Comparison of ENCODE assay signal across 16 cellular contexts in genomic region chr2:54609241-54609640, GRCh38.
DNase-seq lines count a peak whose midpoint lies in the region; ATAC-seq, FAIRE-seq and TF ChIP-seq lines count a peak whose summit lies in the region.
"Had no signal": no experiment of that assay in that cellular context is flagged by ENCODE, and none has a peak within 500 bp of the region (broad histone marks: within the 10 kb centered on the region; RNA-seq: fewer than 3 reads in every experiment).

No MANE protein-coding gene starts in this region.

- DNase-seq in A549 (ENCODE audit: low read depth in 1 of 2, low spot score in 1 of 2) (no peak), T-helper 17 cell (no peak), NCI-H2107 (lab: John Stamatoyannopoulos, UW) (no peak), EL (no peak)
- DNase-seq in naive thymus-derived CD4-positive, alpha-beta T cell, result no peak
- DNase-seq: GOT3, HFFc6, NCI-H1436, NCI-H345, NCI-H69 had no signal

- ATAC-seq in A549, result no peak
- ATAC-seq in T-helper 17 cell, result no peak
- no peak for ATAC-seq in naive thymus-derived CD4-positive, alpha-beta T cell
- no peak for ATAC-seq in HG02885 (IDR thresholded peaks at IDR 0.05; ENCODE audit: poor library complexity, unreplicated experiment)
- ATAC-seq: K562 had no signal

- H3K27ac ChIP-seq in A549 (peak overlapping the region in 1 of 2 experiments; percentile 12; a peak in 1 of 6 replicates), BLaER1 (no peak overlapping the region)
- no peak overlapping the region for H3K27ac ChIP-seq in naive thymus-derived CD4-positive, alpha-beta T cell (ENCODE audit: low read depth, low read length)
- H3K27ac ChIP-seq: HL-60, RWPE1, SJSA1 had no signal

- H3K36me3 Mint-ChIP-seq in T-helper 17 cell (ENCODE audit: low read depth), result no peaks in the 10 kb centered on the region
- H3K36me3 Mint-ChIP-seq in naive thymus-derived CD4-positive, alpha-beta T cell, result peaks cover 0 to 32% (median 20%) of the 10 kb centered on the region in 5 donors

- TF ChIP-seq RAD21 in A549 (conservative IDR thresholded peaks at IDR 0.05 in 1 of 2, IDR thresholded peaks at IDR 0.05 in 1 of 2), result no peak

- no peak overlapping the region for H3K27ac Mint-ChIP-seq in T-helper 17 cell
- peak overlapping the region in 6 of 9 donors; percentile 15 to 72 (median 59) for H3K27ac Mint-ChIP-seq in naive thymus-derived CD4-positive, alpha-beta T cell

- H3K4me3 ChIP-seq in A549 (no peak overlapping the region), BLaER1 (no peak overlapping the region)
- no peak overlapping the region for H3K4me3 ChIP-seq in naive thymus-derived CD4-positive, alpha-beta T cell (ENCODE audit: low read length)
- H3K4me3 ChIP-seq: K562, SJSA1 had no signal

- no peaks in the 10 kb centered on the region for H3K9me3 ChIP-seq in A549
- peaks cover 3% of the 10 kb centered on the region; the same call in 1 of the 2 replicates for H3K9me3 ChIP-seq in BLaER1
- H3K9me3 ChIP-seq in T-helper 17 cell (ENCODE audit: control insufficient read depth, low read length, poor library complexity, severe bottlenecking), result no peaks in the 10 kb centered on the region
- H3K9me3 ChIP-seq in naive thymus-derived CD4-positive, alpha-beta T cell (ENCODE audit: control insufficient read depth in 2 of 3, low read length in 3 of 3), result no peaks in the 10 kb centered on the region
- H3K9me3 ChIP-seq: SJSA1 had no signal

- intact Hi-C loops in naive thymus-derived CD4-positive, alpha-beta T cell (cut with micrococcal nuclease), result no loop called here

- no peaks in the 10 kb centered on the region for H3K27me3 ChIP-seq in BLaER1
- no peaks in the 10 kb centered on the region for H3K27me3 ChIP-seq in naive thymus-derived CD4-positive, alpha-beta T cell (ENCODE audit: control insufficient read depth in 2 of 2, insufficient read depth in 2 of 2, low read length in 2 of 2)
- H3K27me3 ChIP-seq: SJSA1 had no signal

- no peak overlapping the region for H3K9ac ChIP-seq in BLaER1

- H4K20me1 ChIP-seq in BLaER1, result peaks cover 100% of the 10 kb centered on the region

- peaks cover 86% of the 10 kb centered on the region for H3K36me3 ChIP-seq in BLaER1
- H3K36me3 ChIP-seq in naive thymus-derived CD4-positive, alpha-beta T cell (ENCODE audit: control insufficient read depth in 2 of 3, insufficient read depth in 3 of 3, low read length in 3 of 3), result peaks cover 0 to 21% (median 0%) of the 10 kb centered on the region in 3 experiments

- no peak for TF ChIP-seq CTCF in A549 (IDR thresholded peaks at IDR 0.05)

- peaks cover 90% of the 10 kb centered on the region for H3K4me1 ChIP-seq in A549
- peaks cover 99% of the 10 kb centered on the region for H3K4me1 ChIP-seq in BLaER1
- H3K4me1 ChIP-seq in naive thymus-derived CD4-positive, alpha-beta T cell (ENCODE audit: control insufficient read depth in 2 of 2, insufficient read depth in 2 of 2, low read length in 2 of 2), result peaks cover 9 to 44% of the 10 kb centered on the region in 2 donors

- H3K4me1 Mint-ChIP-seq in T-helper 17 cell, result peaks cover 57% of the 10 kb centered on the region
- H3K4me1 Mint-ChIP-seq in naive thymus-derived CD4-positive, alpha-beta T cell, result peaks cover 68 to 94% (median 87%) of the 10 kb centered on the region in 7 donors

- TF ChIP-seq EP300 in A549 (IDR thresholded peaks at IDR 0.05), result no peak

- no peak for FAIRE-seq in A549 (lab: Jason Lieb, UNC)
- FAIRE-seq: K562 had no signal

- CTCF ChIA-PET in A549 (lab: Yijun Ruan, JAX), result interaction anchor here (0.9 to 1.4 kb wide), 4 partner anchors 8 to 95 kb away, joined by 3 to 5 read pairs (median 4); no protein-coding TSS in a partner anchor
- CTCF ChIA-PET in naive thymus-derived CD4-positive, alpha-beta T cell (lab: Charles Lee), result no interaction called here

- no peaks in the 10 kb centered on the region for H3K27me3 Mint-ChIP-seq in T-helper 17 cell
- no peaks in the 10 kb centered on the region for H3K27me3 Mint-ChIP-seq in naive thymus-derived CD4-positive, alpha-beta T cell

- H3K4me3 Mint-ChIP-seq in T-helper 17 cell, result peak overlapping the region; percentile 52
- H3K4me3 Mint-ChIP-seq in naive thymus-derived CD4-positive, alpha-beta T cell, result peak overlapping the region in 5 of 10 donors; percentile 37 to 56 (median 54)
- H3K4me3 Mint-ChIP-seq: HFFc6 had no signal

- 83% methylated on average over 5 of the region's 5 CpGs for WGBS in A549 (ENCODE audit: missing lambda C conversion rate)

- H3K4me2 ChIP-seq in A549 (peak overlapping the region; percentile 30), BLaER1 (peak overlapping the region; percentile 41)

- TF ChIP-seq POLR2A in A549 (IDR thresholded peaks at IDR 0.05; ENCODE audit: low read length), result no peak

- H3K9me3 Mint-ChIP-seq in naive thymus-derived CD4-positive, alpha-beta T cell, result no peaks in the 10 kb centered on the region
- H3K9me3 Mint-ChIP-seq: HFFc6 had no signal

- POLR2A ChIA-PET in A549 (lab: Yijun Ruan, JAX), result no interaction called here
- POLR2A ChIA-PET in naive thymus-derived CD4-positive, alpha-beta T cell (lab: Charles Lee), result interaction anchor here (1.0 to 2.4 kb wide), 4 partner anchors 9 to 51 kb away, joined by 3 to 7 read pairs (median 4); no protein-coding TSS in a partner anchor

TF ChIP-seq in A549, 52 proteins besides CTCF, POLR2A, EP300 and RAD21:
- TF ChIP-seq CBX8 (IDR thresholded peaks at IDR 0.05), result no peak
- TF ChIP-seq PBX3 (IDR thresholded peaks at IDR 0.05), result no peak
- no peak for TF ChIP-seq HES2 (IDR thresholded peaks at IDR 0.05)
- TF ChIP-seq ZSCAN20 (CRISPR knock-in tag; IDR thresholded peaks at IDR 0.05), result no peak
- TF ChIP-seq BHLHE40 (IDR thresholded peaks at IDR 0.05; ENCODE audit: low read depth, low read length), result no peak
- no peak for TF ChIP-seq MAZ (IDR thresholded peaks at IDR 0.05; ENCODE audit: borderline replicate concordance, low read depth, low read length)
- TF ChIP-seq NPAS2 (CRISPR knock-in tag; IDR thresholded peaks at IDR 0.05; ENCODE audit: borderline replicate concordance), result no peak
- no peak for TF ChIP-seq FOXS1 (CRISPR knock-in tag; IDR thresholded peaks at IDR 0.05)
- TF ChIP-seq USF2 (IDR thresholded peaks at IDR 0.05), result no peak
- no peak for TF ChIP-seq RFX5 (IDR thresholded peaks at IDR 0.05)
- no peak for TF ChIP-seq CHD4 (IDR thresholded peaks at IDR 0.05; ENCODE audit: borderline replicate concordance)
- TF ChIP-seq TFCP2L1 (CRISPR knock-in tag; IDR thresholded peaks at IDR 0.05), result no peak
- TF ChIP-seq FOSB (CRISPR knock-in tag; IDR thresholded peaks at IDR 0.05), result no peak
- TF ChIP-seq HOXA7 (CRISPR knock-in tag; IDR thresholded peaks at IDR 0.05), result no peak
- TF ChIP-seq BCL3 (IDR thresholded peaks at IDR 0.05), result no peak
- TF ChIP-seq EHMT2 (IDR thresholded peaks at IDR 0.05; ENCODE audit: low read depth), result no peak
- no peak for TF ChIP-seq ATOH8 (CRISPR knock-in tag; IDR thresholded peaks at IDR 0.05; ENCODE audit: low read depth)
- TF ChIP-seq RARB (CRISPR knock-in tag; IDR thresholded peaks at IDR 0.05), result no peak
